ENCODE assay signal across 23 cellular contexts in the genomic region with DNA sequence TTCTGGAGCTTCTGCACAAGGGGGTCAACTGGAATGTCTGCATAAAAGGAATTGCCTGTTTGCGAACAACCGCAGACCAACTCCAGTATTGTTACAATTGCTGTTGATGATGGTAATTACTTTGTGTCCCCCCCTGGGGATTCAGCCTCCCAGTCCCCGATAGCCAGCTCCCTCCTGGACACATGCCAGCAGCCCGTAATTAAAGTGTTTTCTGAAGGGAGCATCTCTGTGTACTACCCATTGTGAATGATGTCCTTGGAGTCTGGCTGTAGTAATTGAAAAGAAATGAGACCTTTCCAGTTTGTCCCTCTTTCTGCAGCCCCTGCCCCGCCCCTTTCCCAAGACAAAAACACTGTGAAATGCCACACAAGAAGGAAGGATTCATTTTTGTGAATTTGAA.
DNase-seq lines count a peak whose midpoint lies in the region; ATAC-seq and TF ChIP-seq lines count a peak whose summit lies in the region.
"Had no signal": no experiment of that assay in that cellular context is flagged by ENCODE, and none has a peak within 500 bp of the region (broad histone marks: within the 10 kb centered on the region; RNA-seq: fewer than 3 reads in every experiment).

No MANE protein-coding gene starts in this region.

- TF ChIP-seq CTCF in esophagus squamous epithelium (IDR thresholded peaks at IDR 0.05), result no peak
- no peak for TF ChIP-seq CTCF in omental fat pad (IDR thresholded peaks at IDR 0.05)

- no peaks in the 10 kb centered on the region for H3K9me3 ChIP-seq in esophagus squamous epithelium
- H3K9me3 ChIP-seq: vagina had no signal

- 32 to 38% methylated on average over 5 of the region's 5 CpGs for WGBS in esophagus squamous epithelium, 2 donors

- TF ChIP-seq POLR2A in esophagus squamous epithelium (IDR thresholded peaks at IDR 0.05), result no peak

- intact Hi-C loops in esophagus squamous epithelium (cut with DNase I), result no loop called here

- no peak overlapping the region for H3K27ac ChIP-seq in esophagus squamous epithelium
- H3K27ac ChIP-seq: BLaER1, vagina had no signal

- no peaks in the 10 kb centered on the region for H3K4me1 ChIP-seq in esophagus squamous epithelium
- H3K4me1 ChIP-seq: BLaER1, vagina had no signal

- peak; percentile 68 for DNase-seq in COLO668 (lab: John Stamatoyannopoulos, UW; ENCODE audit: unreplicated experiment)
- DNase-seq in NCI-H128 (lab: John Stamatoyannopoulos, UW; ENCODE audit: unreplicated experiment), result peak; percentile 54
- DNase-seq in NCI-H748 treated with DMSO at 0.1 percent for 48 hours (lab: John Stamatoyannopoulos, UW), result peak; percentile 87
- peak; percentile 95 for DNase-seq in islet precursor cell
- no peak for DNase-seq in esophagus squamous epithelium (lab: John Stamatoyannopoulos, UW)
- DNase-seq in omental fat pad (ENCODE audit: low spot score), result no peak
- DNase-seq in activated CD8-positive, alpha-beta memory T cell treated with anti-CD3 and anti-CD28 coated beads, Interleukin-2, amount 50 U/mL, for 4 hours, result no peak
- DNase-seq: ACHN; activated CD4-positive, alpha-beta T cell treated with anti-CD3 and anti-CD28 coated beads, Interleukin-2, amount 50 U/mL, for 1 hour; aorta; Calu3; caudate nucleus; IMR-90; NCI-H1436 treated with DMSO at 0.1 percent for 48 hours; NCI-H510A treated with DMSO at 0.1 percent for 48 hours; stimulated activated CD4-positive, alpha-beta T cell treated with anti-CD3 and anti-CD28 coated beads, Interleukin-4, amount 100 ng/mL, for 4 hours; stimulated activated naive CD4-positive, alpha-beta T cell; T-helper 9 cell had no signal

- no peak for ATAC-seq in omental fat pad (ENCODE audit: low FRiP score)
- no peak for ATAC-seq in HG03175 (IDR thresholded peaks at IDR 0.05; ENCODE audit: unreplicated experiment)
- ATAC-seq: natural killer cell treated with Interleukin-12 subunit alpha and Interleukin-12 subunit beta and Interleukin-15 and Interleukin-18, amount 100 ng/mL, for 72 hours; sciatic nerve had no signal

- H3K27me3 ChIP-seq in esophagus squamous epithelium, result no peaks in the 10 kb centered on the region
- H3K27me3 ChIP-seq: BLaER1, vagina had no signal

- no peak overlapping the region for H3K4me3 ChIP-seq in esophagus squamous epithelium
- H3K4me3 ChIP-seq: BLaER1, vagina had no signal

- no peaks in the 10 kb centered on the region for H3K36me3 ChIP-seq in esophagus squamous epithelium
- H3K36me3 ChIP-seq: BLaER1, vagina had no signal

Comparison
In these comparisons a context has a peak if more than half of its experiments do, and no peak if none do; other contexts are left out.
1. DNase-seq: peak in COLO668 (single experiment), NCI-H128 (single experiment), NCI-H748 treated with DMSO at 0.1 percent for 48 hours (single experiment) and islet precursor cell (single experiment); none in esophagus squamous epithelium (single experiment), omental fat pad (single experiment) and activated CD8-positive, alpha-beta memory T cell treated with anti-CD3 and anti-CD28 coated beads, Interleukin-2, amount 50 U/mL, for 4 hours (single experiment).